7 cellular contexts compared by ENCODE assay signal in the genomic region with DNA sequence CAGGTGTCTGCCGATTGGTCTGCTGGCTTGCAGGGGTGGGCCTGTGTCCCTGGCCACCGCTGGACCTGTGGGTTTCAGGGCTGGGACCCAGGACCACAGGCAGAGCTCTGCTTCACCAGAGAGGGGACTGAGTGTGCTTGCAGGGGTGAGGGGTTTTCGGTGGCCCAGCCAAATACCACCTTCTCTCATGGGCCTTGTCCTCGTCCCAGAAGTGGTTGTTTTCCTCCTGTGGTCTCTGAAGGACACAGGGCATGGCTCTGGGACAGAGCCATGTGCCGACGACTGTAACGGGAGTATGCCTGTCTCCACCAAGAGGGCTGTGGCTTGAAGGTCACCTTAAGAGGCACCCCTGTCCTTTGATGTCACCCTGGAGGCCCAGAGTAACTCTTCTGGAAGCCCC. TPM values are rescaled to one million over a fixed set of nuclear protein-coding genes. Genes with fewer than 3 reads are reported as not detected.
"Had no signal": no experiment of that assay in that cellular context is flagged by ENCODE, and none has a peak within 500 bp of the region (broad histone marks: within the 10 kb centered on the region; RNA-seq: fewer than 3 reads in every experiment).

No MANE protein-coding gene starts in this region.

RNA-seq across cellular contexts. Expression of gene FAM90A1, which starts 7.3 kb away (rescaled TPM):
- total RNA-seq: hepatocyte, left lobe of liver, left ventricle myocardium superior, liver, mammary epithelial cell, mononuclear cell, myocyte had no signal
- polyA plus RNA-seq: hepatocyte, liver, mammary epithelial cell had no signal
